24 cellular contexts compared by ENCODE assay signal in genomic region chrX:128804828-128805227, GRCh38.
DNase-seq lines count a peak whose midpoint lies in the region; ATAC-seq, FAIRE-seq and TF ChIP-seq lines count a peak whose summit lies in the region.
"Had no signal": no experiment of that assay in that cellular context is flagged by ENCODE, and none has a peak within 500 bp of the region (broad histone marks: within the 10 kb centered on the region; RNA-seq: fewer than 3 reads in every experiment).

No MANE protein-coding gene starts in this region.

- no peaks in the 10 kb centered on the region for H3K36me3 Mint-ChIP-seq in astrocyte (ENCODE audit: low read depth, unreplicated experiment)
- peaks cover 2 to 5% of the 10 kb centered on the region in 2 donors for H3K36me3 Mint-ChIP-seq in activated T-cell treated with anti-CD3 and anti-CD28 coated beads, Interleukin-2, amount 50 U/mL, for 72 hours (ENCODE audit: insufficient read depth in 2 of 2)
- H3K36me3 Mint-ChIP-seq: CD4-positive, CD25-positive, alpha-beta regulatory T cell; CD8-positive, alpha-beta T cell had no signal

- no peak overlapping the region for H2AFZ ChIP-seq in astrocyte (ENCODE audit: low read depth, low read length)
- H2AFZ ChIP-seq: GM23338 had no signal

- no peaks in the 10 kb centered on the region for H3K27me3 ChIP-seq in astrocyte (ENCODE audit: insufficient read depth, low read length)
- no peaks in the 10 kb centered on the region for H3K27me3 ChIP-seq in mucosa of stomach (ENCODE audit: control insufficient read depth, insufficient read depth, low read length)
- no peaks in the 10 kb centered on the region for H3K27me3 ChIP-seq in small intestine (ENCODE audit: control insufficient read depth in 2 of 2, insufficient read depth in 2 of 2, low read length in 2 of 2)

- H3K9me3 Mint-ChIP-seq in astrocyte (ENCODE audit: unreplicated experiment), result no peaks in the 10 kb centered on the region
- peaks cover 2 to 4% of the 10 kb centered on the region in 2 donors for H3K9me3 Mint-ChIP-seq in activated T-cell treated with anti-CD3 and anti-CD28 coated beads, Interleukin-2, amount 50 U/mL, for 72 hours

- no peak overlapping the region for H3K4me3 Mint-ChIP-seq in astrocyte (ENCODE audit: unreplicated experiment)
- H3K4me3 Mint-ChIP-seq in activated T-cell treated with anti-CD3 and anti-CD28 coated beads, Interleukin-2, amount 50 U/mL, for 72 hours, result no peak overlapping the region
- H3K4me3 Mint-ChIP-seq: B cell; CD4-positive, CD25-positive, alpha-beta regulatory T cell; CD8-positive, alpha-beta T cell; GM23338; H9 had no signal

- H3K4me1 Mint-ChIP-seq in astrocyte (ENCODE audit: low read depth, unreplicated experiment), result no peaks in the 10 kb centered on the region
- H3K4me1 Mint-ChIP-seq in activated T-cell treated with anti-CD3 and anti-CD28 coated beads, Interleukin-2, amount 50 U/mL, for 72 hours (ENCODE audit: low read depth), result no peaks in the 10 kb centered on the region
- H3K4me1 Mint-ChIP-seq: B cell; CD4-positive, CD25-positive, alpha-beta regulatory T cell; GM23338 had no signal

- H3K4me1 ChIP-seq in astrocyte (ENCODE audit: insufficient read depth, low read length), result no peaks in the 10 kb centered on the region
- peaks cover 9% of the 10 kb centered on the region for H3K4me1 ChIP-seq in mucosa of stomach (ENCODE audit: control insufficient read depth, insufficient read depth, low read length)
- no peaks in the 10 kb centered on the region for H3K4me1 ChIP-seq in small intestine (ENCODE audit: control insufficient read depth in 2 of 2, insufficient read depth in 1 of 2, low read depth in 1 of 2, low read length in 1 of 2)
- H3K4me1 ChIP-seq: BLaER1 had no signal

- FAIRE-seq in astrocyte (lab: Jason Lieb, UNC) (no peak), small intestine (lab: Jason Lieb, UNC) (no peak)
- FAIRE-seq: A204.1, D721Med, GM12891, GM18507 had no signal

- no peaks in the 10 kb centered on the region for H3K27me3 Mint-ChIP-seq in astrocyte (ENCODE audit: low read depth, unreplicated experiment)
- H3K27me3 Mint-ChIP-seq in activated T-cell treated with anti-CD3 and anti-CD28 coated beads, Interleukin-2, amount 50 U/mL, for 72 hours (ENCODE audit: low read depth), result peaks cover 11% of the 10 kb centered on the region
- H3K27me3 Mint-ChIP-seq: B cell; CD4-positive, CD25-positive, alpha-beta regulatory T cell had no signal

- H3K9me3 ChIP-seq in astrocyte (ENCODE audit: insufficient read depth, low read depth, low read length) (no peaks in the 10 kb centered on the region), mucosa of stomach (ENCODE audit: control insufficient read depth, low read length) (no peaks in the 10 kb centered on the region), small intestine (ENCODE audit: control insufficient read depth, low read depth) (no peaks in the 10 kb centered on the region)

- H4K20me1 ChIP-seq in astrocyte (ENCODE audit: insufficient read depth, low read length), result no peaks in the 10 kb centered on the region
- H4K20me1 ChIP-seq: BLaER1 had no signal

- no peak for TF ChIP-seq CTCF in astrocyte (IDR thresholded peaks at IDR 0.05; ENCODE audit: insufficient read depth, low read depth, low read length)

- H3K27ac ChIP-seq in astrocyte (ENCODE audit: low read depth, low read length), result no peak overlapping the region
- no peak overlapping the region for H3K27ac ChIP-seq in small intestine (ENCODE audit: low read depth in 1 of 2, low read length in 1 of 2)
- H3K27ac ChIP-seq: 22Rv1, BLaER1, C4-2B had no signal

- no peaks in the 10 kb centered on the region for H3K36me3 ChIP-seq in astrocyte (ENCODE audit: insufficient read depth, low read length)
- H3K36me3 ChIP-seq in mucosa of stomach (ENCODE audit: control insufficient read depth, insufficient read depth, low read length), result no peaks in the 10 kb centered on the region
- H3K36me3 ChIP-seq in small intestine (ENCODE audit: control insufficient read depth in 2 of 2, insufficient read depth in 2 of 2, low read length in 2 of 2), result no peaks in the 10 kb centered on the region
- H3K36me3 ChIP-seq: BLaER1 had no signal

- DNase-seq in COLO668 (lab: John Stamatoyannopoulos, UW; ENCODE audit: unreplicated experiment), result peak; percentile 1
- no peak for DNase-seq in astrocyte (ENCODE audit: low read depth)
- DNase-seq in small intestine, result peak; percentile 0
- no peak for DNase-seq in activated T-cell treated with anti-CD3 and anti-CD28 coated beads, Interleukin-2, amount 50 U/mL, for 72 hours
- DNase-seq in islet precursor cell, result no peak
- DNase-seq: CD4-positive, CD25-positive, alpha-beta regulatory T cell; CD8-positive, alpha-beta T cell; DMS 273 treated with DMSO at 0.1 percent for 48 hours; DMS79; GF-D8; H9 had no signal

- no peak for ATAC-seq in activated T-cell treated with anti-CD3 and anti-CD28 coated beads, Interleukin-2, amount 50 U/mL, for 72 hours (replicated peaks in 1 of 2)
- ATAC-seq in HG03039 (IDR thresholded peaks at IDR 0.05; ENCODE audit: unreplicated experiment), result no peak
- no peak for ATAC-seq in HG03280 (IDR thresholded peaks at IDR 0.05; ENCODE audit: unreplicated experiment)
- ATAC-seq: CD8-positive, alpha-beta T cell; GM23338; HCT116 had no signal

- H3K4me2 ChIP-seq in astrocyte (ENCODE audit: low read length), result no peak overlapping the region
- H3K4me2 ChIP-seq: BLaER1, GM23338 had no signal

- no peak overlapping the region for H3K4me3 ChIP-seq in astrocyte (ENCODE audit: insufficient read depth, low read depth, low read length)
- no peak overlapping the region for H3K4me3 ChIP-seq in mucosa of stomach (ENCODE audit: low read length)
- no peak overlapping the region for H3K4me3 ChIP-seq in small intestine (ENCODE audit: low read depth in 1 of 2, low read length in 2 of 2)
- H3K4me3 ChIP-seq: BLaER1, GM23338 had no signal

- H3K27ac Mint-ChIP-seq in astrocyte (ENCODE audit: unreplicated experiment), result peak overlapping the region; percentile 12
- no peak overlapping the region for H3K27ac Mint-ChIP-seq in activated T-cell treated with anti-CD3 and anti-CD28 coated beads, Interleukin-2, amount 50 U/mL, for 72 hours
- H3K27ac Mint-ChIP-seq: B cell; CD4-positive, CD25-positive, alpha-beta regulatory T cell; CD8-positive, alpha-beta T cell; GM23338; H9 had no signal

- H3K79me2 ChIP-seq in astrocyte (ENCODE audit: insufficient read depth, low read length), result no peaks in the 10 kb centered on the region

- 17 to 61% (median 47%) methylated on average over 2 of the region's 2 CpGs for WGBS in small intestine, 3 donors

- H3K9ac ChIP-seq in astrocyte (ENCODE audit: low read length) (no peak overlapping the region), mucosa of stomach (ENCODE audit: low read length) (peak overlapping the region; percentile 23)
- H3K9ac ChIP-seq: BLaER1 had no signal

Comparison
In these comparisons a context has a peak if more than half of its experiments do, and no peak if none do; other contexts are left out.
1. DNase-seq: peak in COLO668 (single experiment) and small intestine (single experiment); none in astrocyte (single experiment), activated T-cell treated with anti-CD3 and anti-CD28 coated beads, Interleukin-2, amount 50 U/mL, for 72 hours (0 of 2) and islet precursor cell (single experiment).